ENCODE assay signal across 1 cellular context in the genomic region with DNA sequence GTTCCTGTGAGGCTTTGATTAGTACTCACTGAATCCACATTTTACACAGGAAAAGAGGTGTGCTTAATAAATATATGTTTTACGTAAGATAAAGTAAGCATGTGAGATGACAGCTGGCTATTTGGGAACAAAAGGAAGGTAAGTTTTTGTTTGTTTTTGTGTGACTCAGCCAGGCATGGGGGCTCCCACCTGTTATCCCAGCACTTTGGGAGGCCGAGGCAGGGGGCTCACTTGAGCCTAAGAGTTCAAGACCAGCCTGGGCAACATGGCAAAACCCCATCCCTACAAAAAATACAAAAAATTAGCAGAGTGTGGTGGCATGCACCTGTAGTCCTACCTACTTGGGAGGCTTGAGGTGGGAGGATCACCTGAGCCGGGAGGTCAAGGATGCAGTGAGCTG.
TF ChIP-seq lines count a peak whose summit lies in the region.

No MANE protein-coding gene starts in this region.

TF ChIP-seq in HepG2, 621 proteins besides CTCF, POLR2A, EP300 and RAD21:
- peak; percentile 80 for TF ChIP-seq FOSL2 (CRISPR knock-in tag; IDR thresholded peaks at IDR 0.05)
- TF ChIP-seq, protein P1, sequence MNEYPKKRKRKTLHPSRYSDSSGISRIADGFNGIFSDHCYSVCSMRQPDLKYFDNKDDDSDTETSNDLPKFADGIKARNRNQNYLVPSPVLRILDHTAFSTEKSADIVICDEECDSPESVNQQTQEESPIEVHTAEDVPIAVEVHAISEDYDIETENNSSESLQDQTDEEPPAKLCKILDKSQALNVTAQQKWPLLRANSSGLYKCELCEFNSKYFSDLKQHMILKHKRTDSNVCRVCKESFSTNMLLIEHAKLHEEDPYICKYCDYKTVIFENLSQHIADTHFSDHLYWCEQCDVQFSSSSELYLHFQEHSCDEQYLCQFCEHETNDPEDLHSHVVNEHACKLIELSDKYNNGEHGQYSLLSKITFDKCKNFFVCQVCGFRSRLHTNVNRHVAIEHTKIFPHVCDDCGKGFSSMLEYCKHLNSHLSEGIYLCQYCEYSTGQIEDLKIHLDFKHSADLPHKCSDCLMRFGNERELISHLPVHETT (CRISPR knock-in tag; conservative IDR thresholded peaks at IDR 0.05): no peak
- TF ChIP-seq, protein P2, sequence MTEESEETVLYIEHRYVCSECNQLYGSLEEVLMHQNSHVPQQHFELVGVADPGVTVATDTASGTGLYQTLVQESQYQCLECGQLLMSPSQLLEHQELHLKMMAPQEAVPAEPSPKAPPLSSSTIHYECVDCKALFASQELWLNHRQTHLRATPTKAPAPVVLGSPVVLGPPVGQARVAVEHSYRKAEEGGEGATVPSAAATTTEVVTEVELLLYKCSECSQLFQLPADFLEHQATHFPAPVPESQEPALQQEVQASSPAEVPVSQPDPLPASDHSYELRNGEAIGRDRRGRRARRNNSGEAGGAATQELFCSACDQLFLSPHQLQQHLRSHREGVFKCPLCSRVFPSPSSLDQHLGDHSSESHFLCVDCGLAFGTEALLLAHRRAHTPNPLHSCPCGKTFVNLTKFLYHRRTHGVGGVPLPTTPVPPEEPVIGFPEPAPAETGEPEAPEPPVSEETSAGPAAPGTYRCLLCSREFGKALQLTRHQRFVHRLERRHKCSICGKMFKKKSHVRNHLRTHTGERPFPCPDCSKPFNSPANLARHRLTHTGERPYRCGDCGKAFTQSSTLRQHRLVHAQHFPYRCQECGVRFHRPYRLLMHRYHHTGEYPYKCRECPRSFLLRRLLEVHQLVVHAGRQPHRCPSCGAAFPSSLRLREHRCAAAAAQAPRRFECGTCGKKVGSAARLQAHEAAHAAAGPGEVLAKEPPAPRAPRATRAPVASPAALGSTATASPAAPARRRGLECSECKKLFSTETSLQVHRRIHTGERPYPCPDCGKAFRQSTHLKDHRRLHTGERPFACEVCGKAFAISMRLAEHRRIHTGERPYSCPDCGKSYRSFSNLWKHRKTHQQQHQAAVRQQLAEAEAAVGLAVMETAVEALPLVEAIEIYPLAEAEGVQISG (CRISPR knock-in tag; IDR thresholded peaks at IDR 0.05): no peak
- peak; percentile 59 for TF ChIP-seq ZNF460 (CRISPR knock-in tag; IDR thresholded peaks at IDR 0.05; ENCODE audit: borderline replicate concordance)
- TF ChIP-seq SOX5 (CRISPR knock-in tag; IDR thresholded peaks at IDR 0.05; ENCODE audit: borderline replicate concordance): peak; percentile 59; the same call in 1 of the 2 replicates
- TF ChIP-seq, protein P3, sequence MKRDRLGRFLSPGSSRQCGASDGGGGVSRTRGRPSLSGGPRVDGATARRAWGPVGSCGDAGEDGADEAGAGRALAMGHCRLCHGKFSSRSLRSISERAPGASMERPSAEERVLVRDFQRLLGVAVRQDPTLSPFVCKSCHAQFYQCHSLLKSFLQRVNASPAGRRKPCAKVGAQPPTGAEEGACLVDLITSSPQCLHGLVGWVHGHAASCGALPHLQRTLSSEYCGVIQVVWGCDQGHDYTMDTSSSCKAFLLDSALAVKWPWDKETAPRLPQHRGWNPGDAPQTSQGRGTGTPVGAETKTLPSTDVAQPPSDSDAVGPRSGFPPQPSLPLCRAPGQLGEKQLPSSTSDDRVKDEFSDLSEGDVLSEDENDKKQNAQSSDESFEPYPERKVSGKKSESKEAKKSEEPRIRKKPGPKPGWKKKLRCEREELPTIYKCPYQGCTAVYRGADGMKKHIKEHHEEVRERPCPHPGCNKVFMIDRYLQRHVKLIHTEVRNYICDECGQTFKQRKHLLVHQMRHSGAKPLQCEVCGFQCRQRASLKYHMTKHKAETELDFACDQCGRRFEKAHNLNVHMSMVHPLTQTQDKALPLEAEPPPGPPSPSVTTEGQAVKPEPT (CRISPR knock-in tag; IDR thresholded peaks at IDR 0.05; ENCODE audit: low read depth): no peak
- no peak for TF ChIP-seq ZNF703 (CRISPR knock-in tag; IDR thresholded peaks at IDR 0.05; ENCODE audit: borderline replicate concordance)
- no peak for TF ChIP-seq ARID2 (CRISPR knock-in tag; IDR thresholded peaks at IDR 0.05; ENCODE audit: borderline replicate concordance)
- no peak for TF ChIP-seq AGO2 (optimal IDR thresholded peaks at IDR 0.05; ENCODE audit: low read depth, low read length)
- no peak for TF ChIP-seq ZNF543 (CRISPR knock-in tag; IDR thresholded peaks at IDR 0.05)
